Comparison of ENCODE assay signal across 1 cellular context in the genomic region with DNA sequence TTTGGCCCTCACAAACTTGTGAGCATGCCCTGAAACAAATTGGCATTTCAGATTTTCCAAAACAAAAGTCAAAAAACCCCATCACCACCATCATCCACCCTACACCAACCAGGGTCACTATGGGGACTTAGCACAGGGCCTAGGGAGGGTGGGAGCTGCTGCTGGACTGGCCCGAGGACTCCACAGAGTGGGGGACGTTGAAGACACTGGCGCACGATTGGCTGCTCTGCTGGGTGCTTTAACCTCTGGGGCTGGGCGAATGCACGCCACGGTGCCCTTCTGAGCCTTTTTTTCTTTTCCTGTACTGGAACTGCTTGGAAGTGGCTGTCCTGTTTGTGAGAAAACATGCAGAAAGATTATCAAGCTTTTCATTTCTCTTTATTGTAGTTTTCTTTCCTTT.
TF ChIP-seq lines count a peak whose summit lies in the region.

No MANE protein-coding gene starts in this region.

TF ChIP-seq in H1, 55 proteins besides CTCF, POLR2A, EP300 and RAD21 (continued from another document):
- TF ChIP-seq SP1 (IDR thresholded peaks at IDR 0.05; ENCODE audit: low read depth, low read length) (no peak), EZH2 (IDR thresholded peaks at IDR 0.05; ENCODE audit: low read depth, low read length, severe bottlenecking) (no peak), EGR1 (IDR thresholded peaks at IDR 0.05; ENCODE audit: borderline replicate concordance, low read depth, low read length) (no peak), SAP30 (IDR thresholded peaks at IDR 0.05; ENCODE audit: insufficient read depth, insufficient replicate concordance, low read length) (no peak), SRF (IDR thresholded peaks at IDR 0.05; ENCODE audit: low read depth, low read length) (no peak), FOSL1 (IDR thresholded peaks at IDR 0.05; ENCODE audit: insufficient read depth, low read depth, low read length) (no peak)
- TF ChIP-seq, protein P1, sequence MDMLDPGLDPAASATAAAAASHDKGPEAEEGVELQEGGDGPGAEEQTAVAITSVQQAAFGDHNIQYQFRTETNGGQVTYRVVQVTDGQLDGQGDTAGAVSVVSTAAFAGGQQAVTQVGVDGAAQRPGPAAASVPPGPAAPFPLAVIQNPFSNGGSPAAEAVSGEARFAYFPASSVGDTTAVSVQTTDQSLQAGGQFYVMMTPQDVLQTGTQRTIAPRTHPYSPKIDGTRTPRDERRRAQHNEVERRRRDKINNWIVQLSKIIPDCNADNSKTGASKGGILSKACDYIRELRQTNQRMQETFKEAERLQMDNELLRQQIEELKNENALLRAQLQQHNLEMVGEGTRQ (IDR thresholded peaks at IDR 0.05; ENCODE audit: low read length): no peak
- TF ChIP-seq, protein P2, sequence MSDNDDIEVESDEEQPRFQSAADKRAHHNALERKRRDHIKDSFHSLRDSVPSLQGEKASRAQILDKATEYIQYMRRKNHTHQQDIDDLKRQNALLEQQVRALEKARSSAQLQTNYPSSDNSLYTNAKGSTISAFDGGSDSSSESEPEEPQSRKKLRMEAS (IDR thresholded peaks at IDR 0.05): no peak
